27 cellular contexts compared by ENCODE assay signal in genomic region chr4:141625023-141625422, GRCh38. TPM values are rescaled to one million over a fixed set of nuclear protein-coding genes. Genes with fewer than 3 reads are reported as not detected.
"Had no signal": no experiment of that assay in that cellular context is flagged by ENCODE, and none has a peak within 500 bp of the region (broad histone marks: within the 10 kb centered on the region; RNA-seq: fewer than 3 reads in every experiment).

No MANE protein-coding gene starts in this region.

- H3K4me2 ChIP-seq: smooth muscle cell had no signal

- H3K4me1 Mint-ChIP-seq: natural killer cell; stimulated activated naive CD8-positive, alpha-beta T cell treated with anti-CD3 and anti-CD28 coated beads, Interleukin-15, amount 100 ng/mL, for 72 hours had no signal

- H3K27ac ChIP-seq: colonic mucosa, esophagus squamous epithelium, left ventricle myocardium inferior, lower lobe of right lung, prostate gland, right atrium auricular region, suprapubic skin, transverse colon, upper lobe of right lung, uterus had no signal

- H3K36me3 ChIP-seq: colonic mucosa, esophagus squamous epithelium, left ventricle myocardium inferior, lower lobe of right lung, prostate gland, right atrium auricular region, suprapubic skin, transverse colon, upper lobe of right lung, uterus had no signal

- FAIRE-seq: islet of Langerhans had no signal

- H3K4me3 ChIP-seq: colonic mucosa, esophagus squamous epithelium, left ventricle myocardium inferior, lower lobe of right lung, prostate gland, right atrium auricular region, smooth muscle cell, suprapubic skin, transverse colon, upper lobe of right lung, uterus had no signal

- H3K9me3 Mint-ChIP-seq: natural killer cell; neural crest cell; stimulated activated naive CD8-positive, alpha-beta T cell treated with anti-CD3 and anti-CD28 coated beads, Interleukin-15, amount 100 ng/mL, for 72 hours had no signal

- H3K36me3 Mint-ChIP-seq: natural killer cell had no signal

- H3K27me3 ChIP-seq: colonic mucosa, esophagus squamous epithelium, right atrium auricular region, suprapubic skin, transverse colon, upper lobe of right lung, uterus had no signal

- H3K27me3 Mint-ChIP-seq: stimulated activated naive CD8-positive, alpha-beta T cell treated with anti-CD3 and anti-CD28 coated beads, Interleukin-15, amount 100 ng/mL, for 72 hours had no signal

- DNase-seq: colonic mucosa; dermis blood vessel endothelial cell; effector memory CD4-positive, alpha-beta T cell; erythroblast; esophagus squamous epithelium; foreskin melanocyte; left colon; left ventricle myocardium inferior; lower lobe of right lung; natural killer cell; nucleus accumbens; stimulated activated CD4-positive, alpha-beta T cell treated with anti-CD3 and anti-CD28 coated beads, Interleukin-12 subunit alpha, Interleukin-12 subunit beta, amount 100 ng/mL, for 4 hours; stimulated activated CD4-positive, alpha-beta T cell treated with anti-CD3 and anti-CD28 coated beads, Interleukin-1b, Interleukin-23, amount 100 ng/mL, for 48 hours; stimulated activated CD4-positive, alpha-beta T cell treated with anti-CD3 and anti-CD28 coated beads, Interleukin-4, amount 100 ng/mL, for 1 hour; stimulated activated CD8-positive, alpha-beta memory T cell treated with anti-CD3 and anti-CD28 coated beads, Interleukin-4, amount 100 ng/mL, for 48 hours; stimulated activated naive CD4-positive, alpha-beta T cell; stimulated activated naive CD8-positive, alpha-beta T cell treated with anti-CD3 and anti-CD28 coated beads, Interleukin-15, amount 100 ng/mL, for 72 hours; transverse colon; upper lobe of right lung; uterus had no signal

- H3K4me3 Mint-ChIP-seq: natural killer cell; neural crest cell; stimulated activated naive CD8-positive, alpha-beta T cell treated with anti-CD3 and anti-CD28 coated beads, Interleukin-15, amount 100 ng/mL, for 72 hours had no signal

- H3K4me1 ChIP-seq: colonic mucosa, esophagus squamous epithelium, left ventricle myocardium inferior, lower lobe of right lung, prostate gland, right atrium auricular region, suprapubic skin, transverse colon, upper lobe of right lung, uterus had no signal

- H3K27ac Mint-ChIP-seq: natural killer cell; stimulated activated naive CD8-positive, alpha-beta T cell treated with anti-CD3 and anti-CD28 coated beads, Interleukin-15, amount 100 ng/mL, for 72 hours had no signal

- ATAC-seq: left colon; lower lobe of right lung; natural killer cell; sciatic nerve; stimulated activated naive CD8-positive, alpha-beta T cell treated with anti-CD3 and anti-CD28 coated beads, Interleukin-15, amount 100 ng/mL, for 72 hours; upper lobe of right lung had no signal

- H3K9me3 ChIP-seq: colonic mucosa, esophagus squamous epithelium, left ventricle myocardium inferior, lower lobe of right lung, prostate gland, right atrium auricular region, suprapubic skin, transverse colon, upper lobe of right lung, uterus had no signal

RNA-seq across cellular contexts. Expression of gene IL15, which starts 11.4 kb away (rescaled TPM):
- total RNA-seq: neural crest cell had no signal
